ENCODE assay signal across 12 cellular contexts in the genomic region with DNA sequence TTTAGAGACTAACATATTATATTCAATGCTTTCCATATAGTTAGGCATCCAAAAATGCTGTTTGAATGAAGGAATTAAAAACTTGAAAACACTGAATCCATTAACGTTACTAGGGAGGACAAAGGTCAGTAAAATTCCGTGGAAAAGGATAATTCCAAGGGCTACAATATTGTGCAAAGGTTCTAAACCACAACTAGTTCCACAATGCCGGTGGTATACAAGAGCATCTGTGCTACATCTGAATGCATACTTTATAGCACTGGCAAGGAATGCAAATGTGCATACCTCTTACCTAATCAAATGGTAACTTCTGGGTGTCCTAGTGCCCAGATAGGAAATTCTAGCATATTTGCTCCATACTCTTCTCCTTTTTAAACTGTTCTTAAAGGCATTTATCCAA. TPM values are rescaled to one million over a fixed set of nuclear protein-coding genes. Genes with fewer than 3 reads are reported as not detected.
DNase-seq lines count a peak whose midpoint lies in the region; ATAC-seq and TF ChIP-seq lines count a peak whose summit lies in the region.
"Had no signal": no experiment of that assay in that cellular context is flagged by ENCODE, and none has a peak within 500 bp of the region (broad histone marks: within the 10 kb centered on the region; RNA-seq: fewer than 3 reads in every experiment).

No MANE protein-coding gene starts in this region.

- no peaks in the 10 kb centered on the region for H3K9me3 Mint-ChIP-seq in activated CD8-positive, alpha-beta memory T cell treated with anti-CD3 and anti-CD28 coated beads, Interleukin-2, amount 10 ng/mL, durations not matched to agents 7 days and 5 days (ENCODE audit: low read depth)
- H3K9me3 Mint-ChIP-seq: naive B cell had no signal

- peak overlapping the region; percentile 23 for H3K4me3 Mint-ChIP-seq in activated CD8-positive, alpha-beta memory T cell treated with anti-CD3 and anti-CD28 coated beads, Interleukin-2, amount 10 ng/mL, durations not matched to agents 7 days and 5 days

- DNase-seq in activated CD8-positive, alpha-beta memory T cell treated with anti-CD3 and anti-CD28 coated beads, Interleukin-2, amount 10 ng/mL, durations not matched to agents 7 days and 5 days = no peak
- DNase-seq in activated CD8-positive, alpha-beta memory T cell treated with anti-CD3 and anti-CD28 coated beads, Interleukin-2, amount 50 U/mL, for 48 hours = no peak
- DNase-seq in NCI-H526 treated with DMSO at 0.1 percent for 48 hours (lab: John Stamatoyannopoulos, UW) = peak; percentile 32
- peak; percentile 18 to 31 for DNase-seq in cardiac fibroblast (ENCODE audit: low read depth in 2 of 2)
- DNase-seq in retinal pigment epithelial cell (ENCODE audit: low read depth) = no peak
- DNase-seq in activated CD4-positive, CD25-positive, alpha-beta regulatory T cell (lab: John Stamatoyannopoulos, UW) = no peak
- DNase-seq in NCI-H446 (lab: John Stamatoyannopoulos, UW) = no peak
- DNase-seq: naive B cell, uterus had no signal

- H3K4me1 Mint-ChIP-seq in activated CD8-positive, alpha-beta memory T cell treated with anti-CD3 and anti-CD28 coated beads, Interleukin-2, amount 10 ng/mL, durations not matched to agents 7 days and 5 days = peaks cover 54% of the 10 kb centered on the region

- H3K4me3 ChIP-seq in cardiac fibroblast (replicated peaks in 1 of 2; ENCODE audit: low read depth in 2 of 2, low read length in 2 of 2) = no peak overlapping the region
- peak overlapping the region; percentile 3 for H3K4me3 ChIP-seq in retinal pigment epithelial cell (ENCODE audit: low read length)
- H3K4me3 ChIP-seq: uterus had no signal

- TF ChIP-seq CTCF in cardiac fibroblast (IDR thresholded peaks at IDR 0.05; ENCODE audit: low read depth, low read length) (no peak), retinal pigment epithelial cell (conservative IDR thresholded peaks at IDR 0.05; ENCODE audit: low read depth, low read length) (no peak)

- ATAC-seq in activated CD8-positive, alpha-beta memory T cell treated with anti-CD3 and anti-CD28 coated beads, Interleukin-2, amount 10 ng/mL, durations not matched to agents 7 days and 5 days = no peak
- no peak for ATAC-seq in GM18858 (IDR thresholded peaks at IDR 0.05; ENCODE audit: unreplicated experiment)
- ATAC-seq: activated CD4-positive, CD25-positive, alpha-beta regulatory T cell treated with anti-CD3 and anti-CD28 coated beads, Interleukin-2, amount 50 U/mL, for 24 hours had no signal

- CTCF ChIA-PET in activated CD8-positive, alpha-beta memory T cell treated with anti-CD3 and anti-CD28 coated beads, Interleukin-2, amount 10 ng/mL, durations not matched to agents 7 days and 5 days (lab: Charles Lee) = interaction anchor here (2.0 kb wide), 1 partner anchor 44 kb away, joined by 10 read pairs; no protein-coding TSS in a partner anchor

- peaks cover 28% of the 10 kb centered on the region for H3K36me3 Mint-ChIP-seq in activated CD8-positive, alpha-beta memory T cell treated with anti-CD3 and anti-CD28 coated beads, Interleukin-2, amount 10 ng/mL, durations not matched to agents 7 days and 5 days

- H3K27me3 Mint-ChIP-seq in activated CD8-positive, alpha-beta memory T cell treated with anti-CD3 and anti-CD28 coated beads, Interleukin-2, amount 10 ng/mL, durations not matched to agents 7 days and 5 days = no peaks in the 10 kb centered on the region
- H3K27me3 Mint-ChIP-seq: B cell, naive B cell had no signal

- peak overlapping the region; percentile 12 for H3K27ac Mint-ChIP-seq in activated CD8-positive, alpha-beta memory T cell treated with anti-CD3 and anti-CD28 coated beads, Interleukin-2, amount 10 ng/mL, durations not matched to agents 7 days and 5 days

RNA-seq across cellular contexts. Expression of gene ICE2, which starts 2.2 kb away (rescaled TPM):
- 10 to 100 TPM; 54.6 to 74.2 TPM for total RNA-seq in activated CD8-positive, alpha-beta memory T cell treated with anti-CD3 and anti-CD28 coated beads, Interleukin-2, amount 10 ng/mL, durations not matched to agents 7 days and 5 days

Comparison
In these comparisons a context has a peak if more than half of its experiments do, and no peak if none do; other contexts are left out.
1. DNase-seq: peak in NCI-H526 treated with DMSO at 0.1 percent for 48 hours (single experiment) and cardiac fibroblast (2 of 2); none in activated CD8-positive, alpha-beta memory T cell treated with anti-CD3 and anti-CD28 coated beads, Interleukin-2, amount 10 ng/mL, durations not matched to agents 7 days and 5 days (single experiment), activated CD8-positive, alpha-beta memory T cell treated with anti-CD3 and anti-CD28 coated beads, Interleukin-2, amount 50 U/mL, for 48 hours (single experiment), retinal pigment epithelial cell (single experiment), activated CD4-positive, CD25-positive, alpha-beta regulatory T cell (0 of 4) and NCI-H446 (0 of 2).